8 cellular contexts compared by ENCODE assay signal in the genomic region with DNA sequence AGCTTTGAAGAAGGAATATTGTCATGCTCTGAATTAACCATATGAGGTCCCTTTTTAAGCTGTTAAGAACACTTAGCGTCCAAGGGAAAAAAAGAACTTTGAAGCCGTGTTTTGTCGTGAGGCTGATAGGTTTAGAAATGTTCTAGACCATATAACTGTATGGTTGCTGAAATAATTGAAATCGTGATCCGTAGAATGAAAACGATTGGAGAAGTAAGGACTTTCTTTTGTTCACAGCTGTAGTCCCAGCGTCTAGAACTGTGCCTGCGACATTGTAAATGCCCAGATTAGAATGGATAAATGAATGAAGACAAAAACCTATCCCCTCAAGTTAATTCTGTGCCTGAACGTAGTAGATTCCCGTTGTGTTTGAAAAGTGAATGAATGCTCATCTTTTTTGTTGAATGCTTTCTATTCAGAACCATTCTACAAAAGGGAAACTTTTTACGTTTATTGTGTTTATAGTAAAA. TPM values are rescaled to one million over a fixed set of nuclear protein-coding genes. Genes with fewer than 3 reads are reported as not detected.
DNase-seq lines count a peak whose midpoint lies in the region; ATAC-seq and TF ChIP-seq lines count a peak whose summit lies in the region.

No MANE protein-coding gene starts in this region.

- no peak overlapping the region for H2AFZ ChIP-seq in GM23338
- H2AFZ ChIP-seq in fibroblast of lung (ENCODE audit: low read length) = no peak overlapping the region

- H3K4me1 Mint-ChIP-seq in GM23338 = peaks cover 21% of the 10 kb centered on the region

- TF ChIP-seq CTCF in GM23338 (conservative IDR thresholded peaks at IDR 0.05; ENCODE audit: low read depth in 2 of 2) (no peak), fibroblast of lung (conservative IDR thresholded peaks at IDR 0.05 in 1 of 2, IDR thresholded peaks at IDR 0.05 in 1 of 2; ENCODE audit: low read depth in 1 of 2, low read length in 2 of 2) (no peak), sigmoid colon (IDR thresholded peaks at IDR 0.05) (no peak)

- H3K79me2 ChIP-seq in GM23338 (replicated peaks; ENCODE audit: insufficient read depth) (peaks cover 57% of the 10 kb centered on the region), fibroblast of lung (ENCODE audit: control insufficient read depth, insufficient read depth, low read length) (peaks cover 56% of the 10 kb centered on the region)

- peaks cover 15% of the 10 kb centered on the region for H3K36me3 Mint-ChIP-seq in GM23338 (ENCODE audit: low read depth)

- no peak for TF ChIP-seq EP300 in sigmoid colon (IDR thresholded peaks at IDR 0.05)

- no peaks in the 10 kb centered on the region for H3K9me2 ChIP-seq in GM23338 (ENCODE audit: insufficient read depth)

- no peak for TF ChIP-seq POLR2A in sigmoid colon (IDR thresholded peaks at IDR 0.05)

- H4K20me1 ChIP-seq in GM23338 (replicated peaks; ENCODE audit: insufficient read depth) (peaks cover 34% of the 10 kb centered on the region), fibroblast of lung (ENCODE audit: control insufficient read depth, extremely low read depth, insufficient read depth, low read length) (no peaks in the 10 kb centered on the region)

- intact Hi-C loops in sigmoid colon (cut with DNase I) = loop anchor here (5.0 kb wide), 3 partner anchors 355 to 795 kb away; partner anchors contain the start of genes LPIN2, MYL12A and TGIF1

- H3K4me3 ChIP-seq in GM23338 (peak overlapping the region; percentile 85), fibroblast of lung (replicated peaks in 1 of 4; ENCODE audit: control extremely low read depth in 1 of 4, insufficient read depth in 1 of 4, low read depth in 3 of 4, low read length in 4 of 4) (peak overlapping the region; percentile 59 to 86 (median 78)), sigmoid colon (peak overlapping the region; percentile 71 to 97 (median 94))

- DNase-seq in GM23338 (ENCODE audit: low spot score) (no peak), RKO (ENCODE audit: low spot score) (peak; percentile 39), fibroblast of lung (ENCODE audit: low read depth in 2 of 2) (peak in 1 of 2 donors; percentile 17), sigmoid colon (no peak), kidney glomerular epithelial cell (lab: John Stamatoyannopoulos, UW) (no peak), NCI-H187 (lab: John Stamatoyannopoulos, UW) (no peak)

- H3K27me3 ChIP-seq in GM23338 (ENCODE audit: insufficient read depth) = peaks cover 54% of the 10 kb centered on the region
- no peaks in the 10 kb centered on the region for H3K27me3 ChIP-seq in fibroblast of lung (ENCODE audit: control insufficient read depth, insufficient read depth, low read length)
- no peaks in the 10 kb centered on the region for H3K27me3 ChIP-seq in sigmoid colon

- H3K4me1 ChIP-seq in GM23338 (ENCODE audit: insufficient read depth) (peaks cover 19% of the 10 kb centered on the region), fibroblast of lung (ENCODE audit: control insufficient read depth, extremely low read depth, insufficient read depth, low read length) (peaks cover 4% of the 10 kb centered on the region), sigmoid colon (peaks cover 0 to 37% (median 29%) of the 10 kb centered on the region in 4 donors)

- H3K27ac Mint-ChIP-seq in GM23338 = no peak overlapping the region; the same call in 1 of the 2 replicates

- 1% methylated on average over 11 of the region's 11 CpGs for WGBS in sigmoid colon, 2 donors

- H3K9me3 Mint-ChIP-seq in GM23338 = no peaks in the 10 kb centered on the region

- peaks cover 32% of the 10 kb centered on the region for H3K27me3 Mint-ChIP-seq in GM23338 (ENCODE audit: insufficient read depth, low read depth, poor library complexity)

- H3K4me3 Mint-ChIP-seq in GM23338 = peak overlapping the region; percentile 94

- H3K27ac ChIP-seq in GM23338 (ENCODE audit: low read depth) (no peak overlapping the region), fibroblast of lung (ENCODE audit: insufficient read depth, low read length) (peak overlapping the region; percentile 93), sigmoid colon (peak overlapping the region; percentile 95 to 99 (median 98))

- no peak for ATAC-seq in GM23338
- no peak for ATAC-seq in GM21515 (IDR thresholded peaks at IDR 0.05; ENCODE audit: unreplicated experiment)
- ATAC-seq in HG03196 (IDR thresholded peaks at IDR 0.05; ENCODE audit: unreplicated experiment) = no peak

- H3K9ac ChIP-seq in fibroblast of lung (ENCODE audit: insufficient read depth, low read length) = peak overlapping the region; percentile 94

- H3K36me3 ChIP-seq in GM23338 (ENCODE audit: insufficient read depth) (0 out of 2 replicates have a peak, but pooled peaks cover 3% of the 10 kb centered on the region), fibroblast of lung (ENCODE audit: control insufficient read depth, insufficient read depth, low read length) (no peaks in the 10 kb centered on the region), sigmoid colon (no peaks in the 10 kb centered on the region)

- H3K4me2 ChIP-seq in GM23338 = peak overlapping the region; percentile 94
- H3K4me2 ChIP-seq in fibroblast of lung (ENCODE audit: extremely low read depth, insufficient read depth, low read length) = peak overlapping the region; percentile 46

- no peaks in the 10 kb centered on the region; the same call in 1 of the 2 replicates for H3F3A ChIP-seq in GM23338 (replicated peaks; ENCODE audit: low read depth)

- H3K9me3 ChIP-seq in fibroblast of lung (ENCODE audit: control insufficient read depth, insufficient read depth, low read depth, low read length) (no peaks in the 10 kb centered on the region), sigmoid colon (no peaks in the 10 kb centered on the region)

TF ChIP-seq in GM23338, 12 proteins besides CTCF, POLR2A, EP300 and RAD21 (continues in another document):
- TF ChIP-seq JUNB (IDR thresholded peaks at IDR 0.05; ENCODE audit: unreplicated experiment) (no peak), ZNF114 (CRISPR knock-in tag; IDR thresholded peaks at IDR 0.05) (no peak), REST (IDR thresholded peaks at IDR 0.05; ENCODE audit: unreplicated experiment) (no peak), EZH2phosphoT487 (IDR thresholded peaks at IDR 0.05; ENCODE audit: unreplicated experiment) (no peak), POLR2AphosphoS5 (IDR thresholded peaks at IDR 0.05; ENCODE audit: low read depth) (no peak)

RNA-seq across cellular contexts. Expression of gene SMCHD1, which starts 1.6 kb away (rescaled TPM):
- total RNA-seq in GM23338 (2014; rRNA removed; shearing (Covaris generic)) = 37.9 and 39.0 TPM in 2 replicates
- polyA plus RNA-seq in GM23338 (2016; fragmentation: Nextera tagmentation; extraction: Ambion mirVana) (6.6 and 7.7 TPM in 2 replicates), fibroblast of lung (19.6 and 30.3 TPM in 2 replicates), sigmoid colon (10 to 100 TPM; 14.8 to 24.9 (median 21.0) TPM)
- total RNA-seq in fibroblast of lung (96.1 and 96.6 TPM in 2 replicates), sigmoid colon (100 to 1,000 TPM in 1 of 4 donors, 10 to 100 TPM in 3; 69.9 to 101 (median 82.4) TPM)
- polyA plus RNA-seq in fibroblast of lung (2012) = 16.0 and 22.5 TPM in 2 replicates
- 7.1 and 12.6 TPM in 2 replicates for polyA minus RNA-seq in fibroblast of lung (ENCODE audit: low replicate concordance)
